Comparison of ENCODE assay signal across 22 cellular contexts in genomic region chr6:128993161-128993560, GRCh38.
DNase-seq lines count a peak whose midpoint lies in the region; ATAC-seq, FAIRE-seq and TF ChIP-seq lines count a peak whose summit lies in the region.
"Had no signal": no experiment of that assay in that cellular context is flagged by ENCODE, and none has a peak within 500 bp of the region (broad histone marks: within the 10 kb centered on the region; RNA-seq: fewer than 3 reads in every experiment).

No MANE protein-coding gene starts in this region.

- ATAC-seq in K562: no peak
- ATAC-seq in effector memory CD8-positive, alpha-beta T cell (replicated peaks): no peak
- ATAC-seq: CD8-positive, alpha-beta T cell; GM12878 had no signal

- no peak for TF ChIP-seq EP300 in K562 (IDR thresholded peaks at IDR 0.05; ENCODE audit: low read length)

- intact Hi-C loops in K562 (cut with micrococcal nuclease): no loop called here

- no peaks in the 10 kb centered on the region for H3K4me1 ChIP-seq in K562 (replicated peaks in 1 of 2; ENCODE audit: control insufficient read depth in 2 of 2, insufficient read depth in 2 of 2, low read length in 2 of 2)
- H3K4me1 ChIP-seq: BLaER1 had no signal

- DNase-seq in Ammon's horn (ENCODE audit: low spot score) (peak; percentile 43), K562 (ENCODE audit: extremely low read depth in 1 of 4, low spot score in 3 of 4) (no peak), inferior parietal cortex (ENCODE audit: extremely low spot score) (peak; percentile 32), superior temporal gyrus (ENCODE audit: extremely low spot score) (peak; percentile 38), OCI-M1 (lab: John Stamatoyannopoulos, UW) (no peak), ecto neural progenitor cell (ENCODE audit: low spot score) (no peak)
- DNase-seq in effector memory CD8-positive, alpha-beta T cell: no peak
- DNase-seq: CD4-positive, CD25-positive, alpha-beta regulatory T cell; CD8-positive, alpha-beta T cell; DMS 273 treated with DMSO at 0.1 percent for 48 hours; DMS79; EL; GDM1; GM23248; H7; HCEC 1CT had no signal

- no peaks in the 10 kb centered on the region for H3K9me3 ChIP-seq in K562 (replicated peaks; ENCODE audit: control insufficient read depth, insufficient read depth, low read depth, low read length)
- H3K9me3 ChIP-seq: BLaER1 had no signal

- FAIRE-seq in K562 (lab: Jason Lieb, UNC): no peak
- FAIRE-seq: D721Med, GM12878, GM19239 had no signal

- H3K27me3 Mint-ChIP-seq in effector memory CD8-positive, alpha-beta T cell: peaks cover 0 to 10% of the 10 kb centered on the region in 2 donors
- H3K27me3 Mint-ChIP-seq: B cell; CD4-positive, CD25-positive, alpha-beta regulatory T cell had no signal

- no peak overlapping the region for H3K4me3 ChIP-seq in K562
- H3K4me3 ChIP-seq: BLaER1, GM12878, GM23248 had no signal

- POLR2A ChIA-PET in K562 (lab: Yijun Ruan, JAX): no interaction called here

- H3K9ac ChIP-seq in K562 (ENCODE audit: insufficient read depth in 1 of 2, low read depth in 2 of 2, low read length in 2 of 2): no peak overlapping the region
- H3K9ac ChIP-seq: BLaER1, GM23248 had no signal

- 3% methylated on average over 4 of the region's 4 CpGs for WGBS in K562 (ENCODE audit: insufficient coverage, low coverage, missing lambda C conversion rate)

- H3K4me2 ChIP-seq in K562 (ENCODE audit: insufficient read depth, low read length): no peak overlapping the region
- H3K4me2 ChIP-seq: BLaER1 had no signal

- in situ Hi-C loops in K562 (cut with MboI): no loop called here

- no peak for TF ChIP-seq CTCF in K562 (IDR thresholded peaks at IDR 0.05 in 2 of 3, conservative IDR thresholded peaks at IDR 0.05 in 1 of 3; ENCODE audit: insufficient read depth in 2 of 3, low read depth in 1 of 3, low read length in 3 of 3)

- no peaks in the 10 kb centered on the region for H3K36me3 Mint-ChIP-seq in effector memory CD8-positive, alpha-beta T cell (ENCODE audit: insufficient read depth)
- H3K36me3 Mint-ChIP-seq: CD4-positive, CD25-positive, alpha-beta regulatory T cell; CD8-positive, alpha-beta T cell had no signal

- H3K9me3 Mint-ChIP-seq in effector memory CD8-positive, alpha-beta T cell: peaks cover 6 to 14% of the 10 kb centered on the region in 2 donors

- H3K4me1 Mint-ChIP-seq in effector memory CD8-positive, alpha-beta T cell (ENCODE audit: low read depth in 2 of 2): no peaks in the 10 kb centered on the region
- H3K4me1 Mint-ChIP-seq: B cell; CD4-positive, CD25-positive, alpha-beta regulatory T cell had no signal

- no peak overlapping the region for H3K27ac Mint-ChIP-seq in effector memory CD8-positive, alpha-beta T cell
- H3K27ac Mint-ChIP-seq: B cell; CD4-positive, CD25-positive, alpha-beta regulatory T cell; CD8-positive, alpha-beta T cell had no signal

- no peak overlapping the region for H3K4me3 Mint-ChIP-seq in effector memory CD8-positive, alpha-beta T cell
- H3K4me3 Mint-ChIP-seq: B cell; CD4-positive, CD25-positive, alpha-beta regulatory T cell; CD8-positive, alpha-beta T cell had no signal

- CTCF ChIA-PET in K562 (lab: Yijun Ruan, JAX; ENCODE audit: low intra/inter-chr PET ratio): no interaction called here

- H4K20me1 ChIP-seq in K562 (replicated peaks; ENCODE audit: control insufficient read depth, insufficient read depth, low read length): no peaks in the 10 kb centered on the region
- H4K20me1 ChIP-seq: BLaER1 had no signal

- TF ChIP-seq POLR2A in K562 (conservative IDR thresholded peaks at IDR 0.05): no peak

- no TSS peak for BruUV-seq in K562 (replicated peaks; lab: Mats Ljungman, UMichigan)

- no peak for TF ChIP-seq RAD21 in K562 (CRISPR knock-in tag; conservative IDR thresholded peaks at IDR 0.05 in 1 of 2, IDR thresholded peaks at IDR 0.05 in 1 of 2)

- H3K9me1 ChIP-seq in K562 (ENCODE audit: control insufficient read depth, insufficient read depth, low read length): no peaks in the 10 kb centered on the region

- H3K79me2 ChIP-seq in K562 (ENCODE audit: control insufficient read depth, insufficient read depth, low read length): no peaks in the 10 kb centered on the region

- no peak overlapping the region for H2AFZ ChIP-seq in K562 (ENCODE audit: low read depth, low read length)
- H2AFZ ChIP-seq: GM23248 had no signal

- no peaks in the 10 kb centered on the region for H3K36me3 ChIP-seq in K562 (ENCODE audit: control insufficient read depth, insufficient read depth, low read length)
- H3K36me3 ChIP-seq: BLaER1 had no signal

- H3K27ac ChIP-seq in K562 (ENCODE audit: extremely low read depth, low read depth, low read length): no peak overlapping the region
- H3K27ac ChIP-seq: BLaER1, C4-2B, GM23248 had no signal

- no peaks in the 10 kb centered on the region for H3K27me3 ChIP-seq in K562 (ENCODE audit: control insufficient read depth in 2 of 2, insufficient read depth in 2 of 2, low read length in 2 of 2)
- H3K27me3 ChIP-seq: BLaER1 had no signal

TF ChIP-seq in K562, 482 proteins besides CTCF, POLR2A, EP300 and RAD21:
- TF ChIP-seq STAG1 (CRISPR knock-in tag; IDR thresholded peaks at IDR 0.05; ENCODE audit: borderline replicate concordance): no peak
- TF ChIP-seq SREBF2 (CRISPR knock-in tag; IDR thresholded peaks at IDR 0.05): no peak
- TF ChIP-seq HCFC1 (IDR thresholded peaks at IDR 0.05; ENCODE audit: low read depth, low read length): no peak
- TF ChIP-seq ILF3 (IDR thresholded peaks at IDR 0.05; ENCODE audit: borderline replicate concordance): no peak
- TF ChIP-seq RFX1 (IDR thresholded peaks at IDR 0.05): peak; percentile 37
- TF ChIP-seq BRF2 (IDR thresholded peaks at IDR 0.05; ENCODE audit: borderline replicate concordance, insufficient read depth, insufficient read length): no peak

Comparison
In these comparisons a context has a peak if more than half of its experiments do, and no peak if none do; other contexts are left out.
1. DNase-seq: peak in Ammon's horn (single experiment), inferior parietal cortex (single experiment) and superior temporal gyrus (single experiment); none in K562 (0 of 4), OCI-M1 (single experiment), effector memory CD8-positive, alpha-beta T cell (0 of 3) and ecto neural progenitor cell (single experiment).